ENCODE assay signal across 22 cellular contexts in genomic region chr18:10950080-10950875, GRCh38.
"Had no signal": no experiment of that assay in that cellular context is flagged by ENCODE, and none has a peak within 500 bp of the region (broad histone marks: within the 10 kb centered on the region; RNA-seq: fewer than 3 reads in every experiment).

No MANE protein-coding gene starts in this region.

- H3K27ac Mint-ChIP-seq: activated naive CD4-positive, alpha-beta T cell treated with anti-CD3 and anti-CD28 coated beads, Interleukin-2, amount 50 U/mL, for 24 hours; brain; memory B cell; nephron progenitor cell; stimulated activated memory B cell treated with anti-CD40 and anti-IgM and Interleukin-4, amounts not matched to agents 10 μg/mL and 1 μg/mL and 100 μg/mL, for 72 hours had no signal

- H3K4me1 Mint-ChIP-seq: activated naive CD4-positive, alpha-beta T cell treated with anti-CD3 and anti-CD28 coated beads, Interleukin-2, amount 50 U/mL, for 24 hours; memory B cell; stimulated activated memory B cell treated with anti-CD40 and anti-IgM and Interleukin-4, amounts not matched to agents 10 μg/mL and 1 μg/mL and 100 μg/mL, for 72 hours had no signal

- H3K4me3 ChIP-seq: esophagus squamous epithelium, gastrocnemius medialis, heart left ventricle, mucosa of descending colon, right lobe of liver, skin epidermis, stomach, suprapubic skin, transverse colon, uterus had no signal

- H3K4me1 ChIP-seq: esophagus squamous epithelium, gastrocnemius medialis, heart left ventricle, right lobe of liver, stomach, transverse colon, uterus had no signal

- ATAC-seq: activated CD4-positive, CD25-positive, alpha-beta regulatory T cell treated with anti-CD3 and anti-CD28 coated beads, Interleukin-2, amount 50 U/mL, for 24 hours; gastrocnemius medialis; heart left ventricle; left colon; mucosa of descending colon; right lobe of liver; stimulated activated memory B cell treated with anti-CD40 and anti-IgM and Interleukin-4, amounts not matched to agents 10 μg/mL and 1 μg/mL and 100 μg/mL, for 72 hours had no signal

- H3K27me3 ChIP-seq: esophagus squamous epithelium, gastrocnemius medialis, heart left ventricle, right lobe of liver, stomach, suprapubic skin, transverse colon, uterus had no signal

- H3K36me3 ChIP-seq: esophagus squamous epithelium, gastrocnemius medialis, heart left ventricle, right lobe of liver, stomach, suprapubic skin, transverse colon, uterus had no signal

- DNase-seq: activated CD4-positive, alpha-beta T cell treated with anti-CD3 and anti-CD28 coated beads, Interleukin-2, amount 50 U/mL, for 1 hour; activated gamma-delta T cell treated with Interleukin-2 at 50 U/mL for 16 hours; activated T-cell treated with anti-CD3 and anti-CD28 coated beads, Interleukin-2, amount 50 U/mL, for 1 hour; anterior cingulate cortex; esophagus squamous epithelium; gastrocnemius medialis; heart left ventricle; left colon; mucosa of descending colon; nephron progenitor cell; right lobe of liver; stimulated activated CD4-positive, alpha-beta T cell treated with anti-CD3 and anti-CD28 coated beads, Interleukin-1b, Interleukin-23, amount 100 ng/mL, for 48 hours; stomach; transverse colon; uterus had no signal

- H3K27me3 Mint-ChIP-seq: activated naive CD4-positive, alpha-beta T cell treated with anti-CD3 and anti-CD28 coated beads, Interleukin-2, amount 50 U/mL, for 24 hours; brain; stimulated activated memory B cell treated with anti-CD40 and anti-IgM and Interleukin-4, amounts not matched to agents 10 μg/mL and 1 μg/mL and 100 μg/mL, for 72 hours had no signal

- H3K36me3 Mint-ChIP-seq: activated naive CD4-positive, alpha-beta T cell treated with anti-CD3 and anti-CD28 coated beads, Interleukin-2, amount 50 U/mL, for 24 hours; memory B cell had no signal

- H3K27ac ChIP-seq: esophagus squamous epithelium, gastrocnemius medialis, heart left ventricle, right lobe of liver, skin epidermis, stomach, suprapubic skin, transverse colon, uterus had no signal

- H3K4me3 Mint-ChIP-seq: activated naive CD4-positive, alpha-beta T cell treated with anti-CD3 and anti-CD28 coated beads, Interleukin-2, amount 50 U/mL, for 24 hours; brain; memory B cell; nephron progenitor cell; stimulated activated memory B cell treated with anti-CD40 and anti-IgM and Interleukin-4, amounts not matched to agents 10 μg/mL and 1 μg/mL and 100 μg/mL, for 72 hours had no signal
